23 cellular contexts compared by ENCODE assay signal in the genomic region with DNA sequence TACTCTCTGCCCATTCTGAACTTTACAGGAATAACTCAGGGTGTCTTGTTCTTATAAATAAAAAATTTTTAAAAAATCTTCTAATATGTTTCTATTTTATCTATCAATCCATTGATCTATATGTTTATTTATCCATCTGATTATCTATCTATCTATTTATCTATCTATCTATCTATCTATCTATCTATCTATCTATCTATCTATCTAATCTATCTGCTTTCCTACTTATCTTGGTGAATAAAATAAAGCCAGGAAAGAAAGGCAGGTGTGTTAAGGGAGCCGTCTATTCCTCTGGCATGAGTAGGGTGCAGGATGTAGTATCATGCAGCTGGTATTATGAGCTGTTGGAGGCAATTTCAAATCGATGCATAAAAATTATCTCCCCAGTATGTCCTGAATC.
DNase-seq lines count a peak whose midpoint lies in the region; ATAC-seq and TF ChIP-seq lines count a peak whose summit lies in the region.
"Had no signal": no experiment of that assay in that cellular context is flagged by ENCODE, and none has a peak within 500 bp of the region (broad histone marks: within the 10 kb centered on the region; RNA-seq: fewer than 3 reads in every experiment).

No MANE protein-coding gene starts in this region.

- intact Hi-C loops in right lobe of liver (cut with DNase I) (no loop called here), thyroid gland (cut with DNase I) (no loop called here)

- H3K27me3 ChIP-seq in SJCRH30 (no peaks in the 10 kb centered on the region), right lobe of liver (no peaks in the 10 kb centered on the region), thyroid gland (no peaks in the 10 kb centered on the region)
- H3K27me3 ChIP-seq: BE2C; BLaER1 treated with 17β-estradiol and CSF1 and Interleukin-3, amounts not matched to agents 10 nM and 100 nM had no signal

- DNase-seq in NCI-H748 (lab: John Stamatoyannopoulos, UW; ENCODE audit: unreplicated experiment) (peak; percentile 51), NCI-H748 treated with DMSO at 0.1 percent for 48 hours (lab: John Stamatoyannopoulos, UW) (no peak), NCI-H146 treated with DMSO at 0.1 percent for 48 hours (lab: John Stamatoyannopoulos, UW; ENCODE audit: unreplicated experiment) (peak; percentile 31), SJCRH30 (peak in 1 of 2 experiments; percentile 16), right lobe of liver (no peak), iPS-NIHi11 (ENCODE audit: low spot score) (no peak), cerebellar nuclear complex (lab: John Stamatoyannopoulos, UW) (no peak), thyroid gland (no peak)
- DNase-seq: ACHN; AML-193; BE2C; CD4-positive, alpha-beta T cell; CD8-positive, alpha-beta memory T cell; DMS 273 treated with DMSO at 0.1 percent for 48 hours; DMS79; EL; GDM1; GOT3; HFFc6 had no signal

- TF ChIP-seq CTCF in right lobe of liver (IDR thresholded peaks at IDR 0.05) (no peak), thyroid gland (IDR thresholded peaks at IDR 0.05) (no peak)

- no peaks in the 10 kb centered on the region for H3K36me3 ChIP-seq in SJCRH30
- no peaks in the 10 kb centered on the region for H3K36me3 ChIP-seq in right lobe of liver
- no peaks in the 10 kb centered on the region for H3K36me3 ChIP-seq in thyroid gland
- H3K36me3 ChIP-seq: BE2C; BLaER1 treated with 17β-estradiol and CSF1 and Interleukin-3, amounts not matched to agents 10 nM and 100 nM; HAP-1 had no signal

- TF ChIP-seq POLR2A in right lobe of liver (IDR thresholded peaks at IDR 0.05) (no peak), thyroid gland (IDR thresholded peaks at IDR 0.05) (no peak)

- H3K4me1 ChIP-seq in SJCRH30 = peaks cover 46% of the 10 kb centered on the region
- H3K4me1 ChIP-seq in right lobe of liver = peaks cover 0 to 42% (median 16%) of the 10 kb centered on the region in 4 donors
- H3K4me1 ChIP-seq in thyroid gland = peaks cover 6 to 15% of the 10 kb centered on the region in 2 donors
- H3K4me1 ChIP-seq: BE2C; BLaER1 treated with 17β-estradiol and CSF1 and Interleukin-3, amounts not matched to agents 10 nM and 100 nM; HAP-1 had no signal

- H3K9me3 ChIP-seq in SJCRH30 (replicated peaks) (no peaks in the 10 kb centered on the region), right lobe of liver (no peaks in the 10 kb centered on the region), thyroid gland (no peaks in the 10 kb centered on the region)
- H3K9me3 ChIP-seq: BE2C, HAP-1 had no signal

- H3K4me3 ChIP-seq in SJCRH30 (no peak overlapping the region; the same call in 1 of the 2 replicates), right lobe of liver (no peak overlapping the region), thyroid gland (replicated peaks in 1 of 3) (no peak overlapping the region)
- H3K4me3 ChIP-seq: BLaER1 treated with 17β-estradiol and CSF1 and Interleukin-3, amounts not matched to agents 10 nM and 100 nM; GM12878; HAP-1 had no signal

- ATAC-seq in right lobe of liver = no peak
- ATAC-seq: GM12878 had no signal

- H3K27ac ChIP-seq in SJCRH30 (peak overlapping the region; percentile 99), right lobe of liver (peak overlapping the region in 2 of 3 donors; percentile 78 to 90), thyroid gland (no peak overlapping the region)
- H3K27ac ChIP-seq: 22Rv1; BLaER1 treated with 17β-estradiol and CSF1 and Interleukin-3, amounts not matched to agents 10 nM and 100 nM had no signal

- 87% methylated on average over 2 of the region's 2 CpGs for WGBS in right lobe of liver (ENCODE audit: insufficient coverage, low coverage, low lambda C conversion rate, missing lambda C conversion rate)
- WGBS in thyroid gland, 2 donors = 88 to 96% methylated on average over 2 of the region's 2 CpGs

Comparison
In these comparisons a context has a peak if more than half of its experiments do, and no peak if none do; other contexts are left out.
1. DNase-seq: peak in NCI-H748 (single experiment) and NCI-H146 treated with DMSO at 0.1 percent for 48 hours (single experiment); none in NCI-H748 treated with DMSO at 0.1 percent for 48 hours (single experiment), right lobe of liver (0 of 3), iPS-NIHi11 (single experiment), cerebellar nuclear complex (0 of 2) and thyroid gland (0 of 2).
2. H3K27ac ChIP-seq: peak in SJCRH30 (single experiment) and right lobe of liver (2 of 3); none in thyroid gland (0 of 3).